Comparison of ENCODE assay signal across 1 cellular context in genomic region chr2:9167718-9168657, GRCh38.
A peak's percentile ranks its signal among the peaks of the same experiment; 100 is the strongest.
TF ChIP-seq lines count a peak whose summit lies in the region.

No MANE protein-coding gene starts in this region.

TF ChIP-seq in HepG2, 621 proteins besides CTCF, POLR2A, EP300 and RAD21 (continued from another document and continues in another):
- TF ChIP-seq, protein P1, sequence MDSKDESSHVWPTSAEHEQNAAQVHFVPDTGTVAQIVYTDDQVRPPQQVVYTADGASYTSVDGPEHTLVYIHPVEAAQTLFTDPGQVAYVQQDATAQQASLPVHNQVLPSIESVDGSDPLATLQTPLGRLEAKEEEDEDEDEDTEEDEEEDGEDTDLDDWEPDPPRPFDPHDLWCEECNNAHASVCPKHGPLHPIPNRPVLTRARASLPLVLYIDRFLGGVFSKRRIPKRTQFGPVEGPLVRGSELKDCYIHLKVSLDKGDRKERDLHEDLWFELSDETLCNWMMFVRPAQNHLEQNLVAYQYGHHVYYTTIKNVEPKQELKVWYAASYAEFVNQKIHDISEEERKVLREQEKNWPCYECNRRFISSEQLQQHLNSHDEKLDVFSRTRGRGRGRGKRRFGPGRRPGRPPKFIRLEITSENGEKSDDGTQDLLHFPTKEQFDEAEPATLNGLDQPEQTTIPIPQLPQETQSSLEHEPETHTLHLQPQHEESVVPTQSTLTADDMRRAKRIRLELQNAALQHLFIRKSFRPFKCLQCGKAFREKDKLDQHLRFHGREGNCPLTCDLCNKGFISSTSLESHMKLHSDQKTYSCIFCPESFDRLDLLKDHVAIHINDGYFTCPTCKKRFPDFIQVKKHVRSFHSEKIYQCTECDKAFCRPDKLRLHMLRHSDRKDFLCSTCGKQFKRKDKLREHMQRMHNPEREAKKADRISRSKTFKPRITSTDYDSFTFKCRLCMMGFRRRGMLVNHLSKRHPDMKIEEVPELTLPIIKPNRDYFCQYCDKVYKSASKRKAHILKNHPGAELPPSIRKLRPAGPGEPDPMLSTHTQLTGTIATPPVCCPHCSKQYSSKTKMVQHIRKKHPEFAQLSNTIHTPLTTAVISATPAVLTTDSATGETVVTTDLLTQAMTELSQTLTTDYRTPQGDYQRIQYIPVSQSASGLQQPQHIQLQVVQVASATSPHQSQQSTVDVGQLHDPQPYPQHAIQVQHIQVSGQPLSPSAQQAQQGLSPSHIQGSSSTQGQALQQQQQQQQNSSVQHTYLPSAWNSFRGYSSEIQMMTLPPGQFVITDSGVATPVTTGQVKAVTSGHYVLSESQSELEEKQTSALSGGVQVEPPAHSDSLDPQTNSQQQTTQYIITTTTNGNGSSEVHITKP (CRISPR knock-in tag; IDR thresholded peaks at IDR 0.05; ENCODE audit: low read depth) = peak; percentile 70; the same call in 1 of the 2 replicates
- TF ChIP-seq ZNF180 (CRISPR knock-in tag; IDR thresholded peaks at IDR 0.05; ENCODE audit: borderline replicate concordance, low read depth) (no peak), ZNF652 (CRISPR knock-in tag; IDR thresholded peaks at IDR 0.05; ENCODE audit: borderline replicate concordance, low read depth) (no peak), ZKSCAN5 (CRISPR knock-in tag; IDR thresholded peaks at IDR 0.05) (no peak), ARID2 (CRISPR knock-in tag; IDR thresholded peaks at IDR 0.05; ENCODE audit: borderline replicate concordance) (peak; percentile 57; the same call in 1 of the 2 replicates), CREBL2 (CRISPR knock-in tag; IDR thresholded peaks at IDR 0.05; ENCODE audit: borderline replicate concordance) (no peak), ZFP90 (CRISPR knock-in tag; IDR thresholded peaks at IDR 0.05; ENCODE audit: borderline replicate concordance) (peak; percentile 74; the same call in 1 of the 2 replicates), ZNF530 (CRISPR knock-in tag; IDR thresholded peaks at IDR 0.05; ENCODE audit: low read depth) (no peak), ZNF768 (CRISPR knock-in tag; IDR thresholded peaks at IDR 0.05) (peak; percentile 12; the same call in 1 of the 2 replicates), NRL (CRISPR knock-in tag; IDR thresholded peaks at IDR 0.05; ENCODE audit: borderline replicate concordance) (no peak), HIC2 (CRISPR knock-in tag; IDR thresholded peaks at IDR 0.05; ENCODE audit: low read depth) (peak; percentile 26; the same call in 1 of the 2 replicates), ZFP36 (IDR thresholded peaks at IDR 0.05; ENCODE audit: borderline replicate concordance, low read depth, low read length, partially characterized antibody) (peak; percentile 44), ZSCAN21 (CRISPR knock-in tag; IDR thresholded peaks at IDR 0.05; ENCODE audit: borderline replicate concordance) (peak; percentile 55; the same call in 1 of the 2 replicates), ZNF121 (CRISPR knock-in tag; IDR thresholded peaks at IDR 0.05) (no peak), MXD4 (CRISPR knock-in tag; IDR thresholded peaks at IDR 0.05) (peak; percentile 72), ZBTB7B (CRISPR knock-in tag; IDR thresholded peaks at IDR 0.05) (peak; percentile 63; the same call in 1 of the 2 replicates), TEAD3 (CRISPR knock-in tag; optimal IDR thresholded peaks at IDR 0.05; ENCODE audit: borderline replicate concordance) (peak; percentile 91), ZNF329 (CRISPR knock-in tag; IDR thresholded peaks at IDR 0.05; ENCODE audit: low read depth) (no peak), ATM (IDR thresholded peaks at IDR 0.05; ENCODE audit: borderline replicate concordance) (no peak), ZBTB42 (CRISPR knock-in tag; IDR thresholded peaks at IDR 0.05) (no peak), THAP11 (CRISPR knock-in tag; IDR thresholded peaks at IDR 0.05) (peak; percentile 76), ZNF350 (CRISPR knock-in tag; IDR thresholded peaks at IDR 0.05; ENCODE audit: borderline replicate concordance, low read depth) (peak; percentile 79; the same call in 1 of the 2 replicates), ZNF335 (CRISPR knock-in tag; IDR thresholded peaks at IDR 0.05) (peak; percentile 69; the same call in 1 of the 2 replicates), TOPORS (CRISPR knock-in tag; IDR thresholded peaks at IDR 0.05) (no peak), ZNF354B (CRISPR knock-in tag; IDR thresholded peaks at IDR 0.05) (no peak), SMC3 (IDR thresholded peaks at IDR 0.05; ENCODE audit: low read length) (peak; percentile 56; the same call in 1 of the 2 replicates), POLR2AphosphoS2 (IDR thresholded peaks at IDR 0.05; ENCODE audit: low read depth, low read length) (no peak), SRSF1 (optimal IDR thresholded peaks at IDR 0.05; ENCODE audit: low read depth, low read length) (no peak)
- TF ChIP-seq, protein P2, sequence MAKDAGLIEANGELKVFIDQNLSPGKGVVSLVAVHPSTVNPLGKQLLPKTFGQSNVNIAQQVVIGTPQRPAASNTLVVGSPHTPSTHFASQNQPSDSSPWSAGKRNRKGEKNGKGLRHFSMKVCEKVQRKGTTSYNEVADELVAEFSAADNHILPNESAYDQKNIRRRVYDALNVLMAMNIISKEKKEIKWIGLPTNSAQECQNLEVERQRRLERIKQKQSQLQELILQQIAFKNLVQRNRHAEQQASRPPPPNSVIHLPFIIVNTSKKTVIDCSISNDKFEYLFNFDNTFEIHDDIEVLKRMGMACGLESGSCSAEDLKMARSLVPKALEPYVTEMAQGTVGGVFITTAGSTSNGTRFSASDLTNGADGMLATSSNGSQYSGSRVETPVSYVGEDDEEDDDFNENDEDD (CRISPR knock-in tag; IDR thresholded peaks at IDR 0.05; ENCODE audit: borderline replicate concordance) = no peak
- TF ChIP-seq, protein P3, sequence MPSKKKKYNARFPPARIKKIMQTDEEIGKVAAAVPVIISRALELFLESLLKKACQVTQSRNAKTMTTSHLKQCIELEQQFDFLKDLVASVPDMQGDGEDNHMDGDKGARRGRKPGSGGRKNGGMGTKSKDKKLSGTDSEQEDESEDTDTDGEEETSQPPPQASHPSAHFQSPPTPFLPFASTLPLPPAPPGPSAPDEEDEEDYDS (CRISPR knock-in tag; IDR thresholded peaks at IDR 0.05) = peak; percentile 80
- TF ChIP-seq, protein P4, sequence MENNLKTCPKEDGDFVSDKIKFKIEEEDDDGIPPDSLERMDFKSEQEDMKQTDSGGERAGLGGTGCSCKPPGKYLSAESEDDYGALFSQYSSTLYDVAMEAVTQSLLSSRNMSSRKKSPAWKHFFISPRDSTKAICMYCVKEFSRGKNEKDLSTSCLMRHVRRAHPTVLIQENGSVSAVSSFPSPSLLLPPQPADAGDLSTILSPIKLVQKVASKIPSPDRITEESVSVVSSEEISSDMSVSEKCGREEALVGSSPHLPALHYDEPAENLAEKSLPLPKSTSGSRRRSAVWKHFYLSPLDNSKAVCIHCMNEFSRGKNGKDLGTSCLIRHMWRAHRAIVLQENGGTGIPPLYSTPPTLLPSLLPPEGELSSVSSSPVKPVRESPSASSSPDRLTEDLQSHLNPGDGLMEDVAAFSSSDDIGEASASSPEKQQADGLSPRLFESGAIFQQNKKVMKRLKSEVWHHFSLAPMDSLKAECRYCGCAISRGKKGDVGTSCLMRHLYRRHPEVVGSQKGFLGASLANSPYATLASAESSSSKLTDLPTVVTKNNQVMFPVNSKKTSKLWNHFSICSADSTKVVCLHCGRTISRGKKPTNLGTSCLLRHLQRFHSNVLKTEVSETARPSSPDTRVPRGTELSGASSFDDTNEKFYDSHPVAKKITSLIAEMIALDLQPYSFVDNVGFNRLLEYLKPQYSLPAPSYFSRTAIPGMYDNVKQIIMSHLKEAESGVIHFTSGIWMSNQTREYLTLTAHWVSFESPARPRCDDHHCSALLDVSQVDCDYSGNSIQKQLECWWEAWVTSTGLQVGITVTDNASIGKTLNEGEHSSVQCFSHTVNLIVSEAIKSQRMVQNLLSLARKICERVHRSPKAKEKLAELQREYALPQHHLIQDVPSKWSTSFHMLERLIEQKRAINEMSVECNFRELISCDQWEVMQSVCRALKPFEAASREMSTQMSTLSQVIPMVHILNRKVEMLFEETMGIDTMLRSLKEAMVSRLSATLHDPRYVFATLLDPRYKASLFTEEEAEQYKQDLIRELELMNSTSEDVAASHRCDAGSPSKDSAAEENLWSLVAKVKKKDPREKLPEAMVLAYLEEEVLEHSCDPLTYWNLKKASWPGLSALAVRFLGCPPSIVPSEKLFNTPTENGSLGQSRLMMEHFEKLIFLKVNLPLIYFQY (CRISPR knock-in tag; IDR thresholded peaks at IDR 0.05; ENCODE audit: borderline replicate concordance) = peak; percentile 42; the same call in 1 of the 2 replicates
- TF ChIP-seq, protein P5, sequence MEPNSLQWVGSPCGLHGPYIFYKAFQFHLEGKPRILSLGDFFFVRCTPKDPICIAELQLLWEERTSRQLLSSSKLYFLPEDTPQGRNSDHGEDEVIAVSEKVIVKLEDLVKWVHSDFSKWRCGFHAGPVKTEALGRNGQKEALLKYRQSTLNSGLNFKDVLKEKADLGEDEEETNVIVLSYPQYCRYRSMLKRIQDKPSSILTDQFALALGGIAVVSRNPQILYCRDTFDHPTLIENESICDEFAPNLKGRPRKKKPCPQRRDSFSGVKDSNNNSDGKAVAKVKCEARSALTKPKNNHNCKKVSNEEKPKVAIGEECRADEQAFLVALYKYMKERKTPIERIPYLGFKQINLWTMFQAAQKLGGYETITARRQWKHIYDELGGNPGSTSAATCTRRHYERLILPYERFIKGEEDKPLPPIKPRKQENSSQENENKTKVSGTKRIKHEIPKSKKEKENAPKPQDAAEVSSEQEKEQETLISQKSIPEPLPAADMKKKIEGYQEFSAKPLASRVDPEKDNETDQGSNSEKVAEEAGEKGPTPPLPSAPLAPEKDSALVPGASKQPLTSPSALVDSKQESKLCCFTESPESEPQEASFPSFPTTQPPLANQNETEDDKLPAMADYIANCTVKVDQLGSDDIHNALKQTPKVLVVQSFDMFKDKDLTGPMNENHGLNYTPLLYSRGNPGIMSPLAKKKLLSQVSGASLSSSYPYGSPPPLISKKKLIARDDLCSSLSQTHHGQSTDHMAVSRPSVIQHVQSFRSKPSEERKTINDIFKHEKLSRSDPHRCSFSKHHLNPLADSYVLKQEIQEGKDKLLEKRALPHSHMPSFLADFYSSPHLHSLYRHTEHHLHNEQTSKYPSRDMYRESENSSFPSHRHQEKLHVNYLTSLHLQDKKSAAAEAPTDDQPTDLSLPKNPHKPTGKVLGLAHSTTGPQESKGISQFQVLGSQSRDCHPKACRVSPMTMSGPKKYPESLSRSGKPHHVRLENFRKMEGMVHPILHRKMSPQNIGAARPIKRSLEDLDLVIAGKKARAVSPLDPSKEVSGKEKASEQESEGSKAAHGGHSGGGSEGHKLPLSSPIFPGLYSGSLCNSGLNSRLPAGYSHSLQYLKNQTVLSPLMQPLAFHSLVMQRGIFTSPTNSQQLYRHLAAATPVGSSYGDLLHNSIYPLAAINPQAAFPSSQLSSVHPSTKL (CRISPR knock-in tag; IDR thresholded peaks at IDR 0.05) = peak; percentile 96
- TF ChIP-seq, protein P6, sequence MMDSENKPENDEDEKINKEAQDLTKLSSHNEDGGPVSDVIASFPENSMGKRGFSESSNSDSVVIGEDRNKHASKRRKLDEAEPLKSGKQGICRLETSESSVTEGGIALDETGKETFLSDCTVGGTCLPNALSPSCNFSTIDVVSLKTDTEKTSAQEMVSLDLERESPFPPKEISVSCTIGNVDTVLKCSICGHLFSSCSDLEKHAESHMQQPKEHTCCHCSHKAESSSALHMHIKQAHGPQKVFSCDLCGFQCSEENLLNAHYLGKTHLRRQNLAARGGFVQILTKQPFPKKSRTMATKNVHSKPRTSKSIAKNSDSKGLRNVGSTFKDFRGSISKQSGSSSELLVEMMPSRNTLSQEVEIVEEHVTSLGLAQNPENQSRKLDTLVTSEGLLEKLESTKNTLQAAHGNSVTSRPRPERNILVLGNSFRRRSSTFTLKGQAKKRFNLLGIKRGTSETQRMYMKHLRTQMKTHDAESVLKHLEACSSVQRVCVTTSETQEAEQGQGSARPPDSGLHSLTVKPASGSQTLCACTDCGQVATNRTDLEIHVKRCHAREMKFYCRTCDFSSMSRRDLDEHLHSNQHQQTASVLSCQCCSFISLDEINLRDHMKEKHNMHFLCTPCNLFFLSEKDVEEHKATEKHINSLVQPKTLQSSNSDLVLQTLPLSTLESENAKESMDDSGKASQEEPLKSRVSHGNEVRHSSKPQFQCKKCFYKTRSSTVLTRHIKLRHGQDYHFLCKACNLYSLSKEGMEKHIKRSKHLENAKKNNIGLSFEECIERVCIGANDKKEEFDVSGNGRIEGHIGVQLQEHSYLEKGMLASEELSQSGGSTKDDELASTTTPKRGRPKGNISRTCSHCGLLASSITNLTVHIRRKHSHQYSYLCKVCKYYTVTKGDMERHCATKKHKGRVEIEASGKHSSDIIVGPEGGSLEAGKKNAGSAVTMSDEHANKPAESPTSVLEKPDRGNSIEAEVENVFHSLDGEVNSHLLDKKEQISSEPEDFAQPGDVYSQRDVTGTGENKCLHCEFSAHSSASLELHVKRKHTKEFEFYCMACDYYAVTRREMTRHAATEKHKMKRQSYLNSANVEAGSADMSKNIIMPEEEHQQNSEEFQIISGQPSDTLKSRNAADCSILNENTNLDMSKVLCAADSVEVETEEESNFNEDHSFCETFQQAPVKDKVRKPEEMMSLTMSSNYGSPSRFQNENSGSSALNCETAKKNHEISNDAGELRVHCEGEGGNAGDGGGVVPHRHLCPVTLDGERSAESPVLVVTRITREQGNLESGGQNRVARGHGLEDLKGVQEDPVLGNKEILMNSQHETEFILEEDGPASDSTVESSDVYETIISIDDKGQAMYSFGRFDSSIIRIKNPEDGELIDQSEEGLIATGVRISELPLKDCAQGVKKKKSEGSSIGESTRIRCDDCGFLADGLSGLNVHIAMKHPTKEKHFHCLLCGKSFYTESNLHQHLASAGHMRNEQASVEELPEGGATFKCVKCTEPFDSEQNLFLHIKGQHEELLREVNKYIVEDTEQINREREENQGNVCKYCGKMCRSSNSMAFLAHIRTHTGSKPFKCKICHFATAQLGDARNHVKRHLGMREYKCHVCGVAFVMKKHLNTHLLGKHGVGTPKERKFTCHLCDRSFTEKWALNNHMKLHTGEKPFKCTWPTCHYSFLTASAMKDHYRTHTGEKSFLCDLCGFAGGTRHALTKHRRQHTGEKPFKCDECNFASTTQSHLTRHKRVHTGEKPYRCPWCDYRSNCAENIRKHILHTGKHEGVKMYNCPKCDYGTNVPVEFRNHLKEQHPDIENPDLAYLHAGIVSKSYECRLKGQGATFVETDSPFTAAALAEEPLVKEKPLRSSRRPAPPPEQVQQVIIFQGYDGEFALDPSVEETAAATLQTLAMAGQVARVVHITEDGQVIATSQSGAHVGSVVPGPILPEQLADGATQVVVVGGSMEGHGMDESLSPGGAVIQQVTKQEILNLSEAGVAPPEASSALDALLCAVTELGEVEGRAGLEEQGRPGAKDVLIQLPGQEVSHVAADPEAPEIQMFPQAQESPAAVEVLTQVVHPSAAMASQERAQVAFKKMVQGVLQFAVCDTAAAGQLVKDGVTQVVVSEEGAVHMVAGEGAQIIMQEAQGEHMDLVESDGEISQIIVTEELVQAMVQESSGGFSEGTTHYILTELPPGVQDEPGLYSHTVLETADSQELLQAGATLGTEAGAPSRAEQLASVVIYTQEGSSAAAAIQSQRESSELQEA (CRISPR knock-in tag; IDR thresholded peaks at IDR 0.05; ENCODE audit: not compliant biosample characterization) = no peak
